In the genomic region with DNA sequence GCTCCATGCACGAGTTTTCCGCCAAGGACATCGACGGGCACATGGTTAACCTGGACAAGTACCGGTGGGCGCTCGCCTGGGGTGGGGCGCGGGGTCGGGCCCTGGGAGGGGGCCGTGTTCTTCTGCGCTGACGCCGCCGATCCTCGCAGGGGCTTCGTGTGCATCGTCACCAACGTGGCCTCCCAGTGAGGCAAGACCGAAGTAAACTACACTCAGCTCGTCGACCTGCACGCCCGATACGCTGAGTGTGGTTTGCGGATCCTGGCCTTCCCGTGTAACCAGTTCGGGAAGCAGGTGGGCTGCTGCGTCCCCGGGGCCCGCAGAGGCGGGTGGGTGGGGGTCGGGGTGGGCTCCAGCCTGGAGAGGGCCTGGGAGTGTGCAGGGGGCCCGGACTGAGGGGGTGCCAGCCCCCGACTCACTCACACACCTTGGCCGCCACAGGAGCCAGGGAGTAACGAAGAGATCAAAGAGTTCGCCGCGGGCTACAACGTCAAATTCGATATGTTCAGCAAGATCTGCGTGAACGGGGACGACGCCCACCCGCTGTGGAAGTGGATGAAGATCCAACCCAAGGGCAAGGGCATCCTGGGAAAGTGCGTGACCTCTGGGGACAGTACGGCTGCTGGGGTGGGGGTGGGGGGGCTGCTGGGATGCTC, we compare ENCODE assay signal across 8 cellular contexts. TPM values are rescaled to one million over a fixed set of nuclear protein-coding genes. Genes with fewer than 3 reads are reported as not detected.
DNase-seq lines count a peak whose midpoint lies in the region; ATAC-seq and TF ChIP-seq lines count a peak whose summit lies in the region.

No MANE protein-coding gene starts in this region.

- POLR2A ChIA-PET in activated CD8-positive, alpha-beta T cell treated with anti-CD3 and anti-CD28 coated beads for 36 hours (lab: Charles Lee) = interaction anchor here (0.6 to 3.2 kb wide), 12 partner anchors 8 to 133 kb away, joined by 3 to 14 read pairs (median 4); a partner anchor contains a TSS

- H3K9me3 ChIP-seq in hepatocyte (ENCODE audit: low read depth) (no peaks in the 10 kb centered on the region), spleen (no peaks in the 10 kb centered on the region)

- H2AFZ ChIP-seq in hepatocyte = no peak overlapping the region

- H3K36me3 Mint-ChIP-seq in activated CD8-positive, alpha-beta T cell treated with anti-CD3 and anti-CD28 coated beads for 36 hours (ENCODE audit: low read depth) = peaks cover 11% of the 10 kb centered on the region

- intact Hi-C loops in activated CD8-positive, alpha-beta T cell treated with anti-CD3 and anti-CD28 coated beads for 36 hours (cut with micrococcal nuclease) = loop anchor here (10.0 kb wide), 1 partner anchor 139 kb away; a partner anchor contains a TSS
- intact Hi-C loops in spleen (cut with DNase I; ENCODE audit: low total_unique reads) = no loop called here

- peaks cover 32% of the 10 kb centered on the region for H3K4me1 Mint-ChIP-seq in activated CD8-positive, alpha-beta T cell treated with anti-CD3 and anti-CD28 coated beads for 36 hours (ENCODE audit: low read depth)

- H4K20me1 ChIP-seq in hepatocyte (ENCODE audit: insufficient read depth, poor library complexity, severe bottlenecking) = peaks cover 19% of the 10 kb centered on the region

- H3K4me2 ChIP-seq in hepatocyte = peak overlapping the region; percentile 95

- H3K4me3 Mint-ChIP-seq in activated CD8-positive, alpha-beta T cell treated with anti-CD3 and anti-CD28 coated beads for 36 hours = peak overlapping the region; percentile 71

- no peak for ATAC-seq in activated CD8-positive, alpha-beta T cell treated with anti-CD3 and anti-CD28 coated beads for 36 hours
- ATAC-seq in HG03469 (IDR thresholded peaks at IDR 0.05; ENCODE audit: unreplicated experiment) = no peak
- no peak for ATAC-seq in HG02840 (IDR thresholded peaks at IDR 0.05; ENCODE audit: low FRiP score, unreplicated experiment)

- no peak for DNase-seq in HL-60 (ENCODE audit: low read depth in 1 of 2, low spot score in 1 of 2)
- no peak for DNase-seq in activated CD8-positive, alpha-beta T cell treated with anti-CD3 and anti-CD28 coated beads for 36 hours
- DNase-seq in hepatocyte (ENCODE audit: low spot score) = no peak
- DNase-seq in spleen = peak; percentile 88
- no peak for DNase-seq in epidermal melanocyte (ENCODE audit: insufficient read length, low spot score)
- no peak for DNase-seq in stimulated activated CD4-positive, alpha-beta T cell treated with anti-CD3 and anti-CD28 coated beads, Interleukin-1b, Interleukin-23, amount 100 ng/mL, for 48 hours

- H3K27me3 Mint-ChIP-seq in activated CD8-positive, alpha-beta T cell treated with anti-CD3 and anti-CD28 coated beads for 36 hours = no peaks in the 10 kb centered on the region

- H3K27ac Mint-ChIP-seq in activated CD8-positive, alpha-beta T cell treated with anti-CD3 and anti-CD28 coated beads for 36 hours = no peak overlapping the region

- H3K27ac ChIP-seq in HL-60 (replicated peaks) = peak overlapping the region; percentile 50
- H3K27ac ChIP-seq in hepatocyte = peak overlapping the region; percentile 99
- H3K27ac ChIP-seq in spleen = peak overlapping the region; percentile 92 to 100 (median 96)

- H3K9me2 ChIP-seq in hepatocyte (replicated peaks; ENCODE audit: insufficient read depth) = no peaks in the 10 kb centered on the region

- H3K4me1 ChIP-seq in hepatocyte (ENCODE audit: insufficient read depth) = peaks cover 30% of the 10 kb centered on the region
- H3K4me1 ChIP-seq in spleen = peaks cover 28 to 74% (median 64%) of the 10 kb centered on the region in 6 donors

- 41% methylated on average over 44 of the region's 49 CpGs for WGBS in hepatocyte (ENCODE audit: low lambda C conversion rate, missing lambda C conversion rate)
- 46 to 65% (median 52%) methylated on average over 37 to 49 of the region's 49 CpGs for WGBS in spleen, 5 donors

- CTCF ChIA-PET in activated CD8-positive, alpha-beta T cell treated with anti-CD3 and anti-CD28 coated beads for 36 hours (lab: Charles Lee) = no interaction called here

- TF ChIP-seq CTCF in HL-60 (IDR thresholded peaks at IDR 0.05; ENCODE audit: insufficient read depth, low read length) = no peak
- TF ChIP-seq CTCF in activated CD8-positive, alpha-beta T cell treated with anti-CD3 and anti-CD28 coated beads for 36 hours (IDR thresholded peaks at IDR 0.05) = no peak
- TF ChIP-seq CTCF in hepatocyte (IDR thresholded peaks at IDR 0.05; ENCODE audit: poor library complexity) = no peak
- no peak for TF ChIP-seq CTCF in spleen (IDR thresholded peaks at IDR 0.05 in 8 of 11, conservative IDR thresholded peaks at IDR 0.05 in 3 of 11)

- H3K36me3 ChIP-seq in hepatocyte (replicated peaks; ENCODE audit: insufficient read depth, low read depth) (no peaks in the 10 kb centered on the region), spleen (peaks cover 3 to 51% (median 43%) of the 10 kb centered on the region in 6 donors)

- H3K9me3 Mint-ChIP-seq in activated CD8-positive, alpha-beta T cell treated with anti-CD3 and anti-CD28 coated beads for 36 hours = no peaks in the 10 kb centered on the region

- TF ChIP-seq POLR2A in spleen (IDR thresholded peaks at IDR 0.05) = no peak

- H3K79me2 ChIP-seq in hepatocyte = peaks cover 24% of the 10 kb centered on the region

- H3K4me3 ChIP-seq in HL-60 (replicated peaks; ENCODE audit: insufficient read depth, low read length) = peak overlapping the region; percentile 72
- peak overlapping the region; percentile 95 for H3K4me3 ChIP-seq in hepatocyte
- H3K4me3 ChIP-seq in spleen = peak overlapping the region; percentile 67 to 88 (median 82)

- H3K27me3 ChIP-seq in HL-60 (ENCODE audit: insufficient read depth, poor library complexity, severe bottlenecking) (no peaks in the 10 kb centered on the region), hepatocyte (no peaks in the 10 kb centered on the region), spleen (replicated peaks in 1 of 7) (no peaks in the 10 kb centered on the region)

RNA-seq across cellular contexts. Expression of a gene that starts 1.6 kb away (rescaled TPM):
- total RNA-seq in activated CD8-positive, alpha-beta T cell treated with anti-CD3 and anti-CD28 coated beads for 36 hours = 100 to 1,000 TPM; 224 to 232 TPM
- 524 and 539 TPM in 2 replicates for total RNA-seq in hepatocyte
- polyA plus RNA-seq in hepatocyte = 729 and 735 TPM in 2 replicates
- total RNA-seq in spleen = 100 to 1,000 TPM; 138 to 275 (median 216) TPM
- 100 to 1,000 TPM; 480 to 562 (median 522) TPM for polyA plus RNA-seq in spleen

RNA-seq across cellular contexts. Expression of a gene that starts 10.2 kb away (rescaled TPM):
- total RNA-seq in activated CD8-positive, alpha-beta T cell treated with anti-CD3 and anti-CD28 coated beads for 36 hours = 100 to 1,000 TPM; 271 to 282 TPM
- total RNA-seq in hepatocyte (126 and 170 TPM in 2 replicates), spleen (100 to 1,000 TPM; 106 to 152 (median 123) TPM)
- polyA plus RNA-seq in hepatocyte (326 and 328 TPM in 2 replicates), spleen (100 to 1,000 TPM in 2 of 3 donors, 10 to 100 TPM in 1; 70.8 to 144 (median 105) TPM)

RNA-seq across cellular contexts. Expression of a gene that starts 38.4 kb away (rescaled TPM):
- 100 to 1,000 TPM; 136 to 150 TPM for total RNA-seq in activated CD8-positive, alpha-beta T cell treated with anti-CD3 and anti-CD28 coated beads for 36 hours
- total RNA-seq in hepatocyte = 11.0 and 12.9 TPM in 2 replicates
- polyA plus RNA-seq in hepatocyte = 16.0 and 18.3 TPM in 2 replicates
- 100 to 1,000 TPM; 161 to 258 (median 237) TPM for total RNA-seq in spleen
- 100 to 1,000 TPM; 205 to 356 (median 329) TPM for polyA plus RNA-seq in spleen
